8 cellular contexts compared by ENCODE assay signal in the genomic region with DNA sequence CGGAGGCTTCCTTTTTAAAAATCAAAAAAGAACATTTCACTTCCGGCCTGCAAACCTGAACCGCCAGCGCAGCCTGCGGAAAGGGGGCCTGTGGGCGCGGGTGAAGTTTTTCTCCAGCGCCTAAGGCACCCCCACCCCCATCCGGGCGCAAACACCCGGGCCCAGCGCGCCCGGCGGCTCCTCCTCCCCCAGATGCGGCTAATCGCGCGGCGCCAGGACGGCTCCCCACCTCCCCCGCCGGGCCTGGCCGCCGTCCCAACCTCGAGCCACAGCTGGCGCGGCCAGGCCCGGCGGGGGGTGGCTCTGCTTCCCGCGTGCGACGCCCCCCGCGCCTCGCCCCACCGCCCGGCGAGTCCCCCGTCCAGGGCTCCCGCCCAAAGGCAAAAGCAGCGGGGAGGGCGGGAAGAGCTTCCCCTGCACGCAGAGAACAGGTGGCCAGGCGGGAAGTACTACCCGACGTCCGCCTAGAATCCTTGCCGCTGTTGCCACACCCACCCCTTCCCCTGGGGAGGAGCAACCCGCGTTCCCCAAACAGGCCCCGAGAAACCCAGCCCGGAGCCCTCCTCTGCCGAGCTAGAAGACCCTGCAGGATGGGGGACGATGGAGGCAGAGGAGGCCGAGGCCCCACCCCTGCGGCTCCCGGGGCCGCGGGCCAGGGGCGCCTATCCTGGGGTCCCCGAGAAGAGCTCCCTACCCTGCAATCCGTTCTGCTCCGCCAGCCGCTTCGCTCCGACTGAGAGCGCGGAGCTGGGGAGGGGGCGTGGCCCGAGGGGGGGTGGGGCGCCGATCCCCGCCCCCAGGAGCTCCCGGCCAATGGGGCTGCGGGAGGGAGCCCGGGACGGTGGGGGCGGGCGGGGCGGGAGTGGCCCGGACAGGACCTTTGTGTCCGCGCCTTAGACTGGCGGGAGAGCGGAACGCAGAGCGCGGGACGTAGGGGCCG. TPM values are rescaled to one million over a fixed set of nuclear protein-coding genes. Genes with fewer than 3 reads are reported as not detected.
DNase-seq lines count a peak whose midpoint lies in the region; TF ChIP-seq lines count a peak whose summit lies in the region.

A gene (minus strand): TSS at position 735 of the 940 bp plus-strand sequence. CDS start 9,678 bp downstream, outside the sequence.

- H3K9me3 ChIP-seq in ES-I3 (ENCODE audit: control insufficient read depth, insufficient read depth, low read length), result no peaks in the 10 kb centered on the region
- H3K9me3 ChIP-seq in HAP-1, result no peaks in the 10 kb centered on the region
- H3K9me3 ChIP-seq in MM.1S (replicated peaks; ENCODE audit: insufficient read depth, low read length), result no peaks in the 10 kb centered on the region
- H3K9me3 ChIP-seq in neuron (ENCODE audit: low read length), result no peaks in the 10 kb centered on the region

- H3K4me3 ChIP-seq in HAP-1 (peak within 1 kb of the TSS; percentile 86), MM.1S (ENCODE audit: low read length) (peak within 1 kb of the TSS; percentile 73), foreskin fibroblast (ENCODE audit: low read depth in 1 of 2, low read length in 2 of 2) (peak within 1 kb of the TSS; percentile 68 to 89), neuron (ENCODE audit: low read length) (peak within 1 kb of the TSS; percentile 91)

- H3K4me1 ChIP-seq in ES-I3 (ENCODE audit: insufficient read depth, low read length) (peaks cover 30% of the 10 kb centered on the region), HAP-1 (peaks cover 27% of the 10 kb centered on the region), MM.1S (ENCODE audit: low read length) (no peaks in the 10 kb centered on the region; the same call in 1 of the 2 replicates), neuron (ENCODE audit: insufficient read depth, low read length) (peaks cover 41% of the 10 kb centered on the region)

- H3F3A ChIP-seq in MM.1S (ENCODE audit: insufficient read depth, low read length), result peaks cover 7% of the 10 kb centered on the region; the same call in 1 of the 2 replicates

- DNase-seq in HAP-1 (ENCODE audit: low spot score in 2 of 2) (peak; percentile 87 to 94), MM.1S (peak; percentile 95), SHP77 treated with DMSO at 0.1 percent for 48 hours (lab: John Stamatoyannopoulos, UW) (peak; percentile 43), activated gamma-delta T cell treated with Interleukin-2 at 50 U/mL for 16 hours (peak; percentile 82), foreskin fibroblast (peak; percentile 88 to 95)

- H4K20me1 ChIP-seq in MM.1S (ENCODE audit: insufficient read depth, low read length), result peaks cover under 1% of the 10 kb centered on the region; the same call in 1 of the 2 replicates

- H3K36me3 ChIP-seq in ES-I3 (ENCODE audit: insufficient read depth, low read length), result no peaks in the 10 kb centered on the region
- peaks cover 7% of the 10 kb centered on the region for H3K36me3 ChIP-seq in HAP-1 (replicated peaks)
- no peaks in the 10 kb centered on the region for H3K36me3 ChIP-seq in MM.1S (replicated peaks; ENCODE audit: insufficient read depth, low read length)
- H3K36me3 ChIP-seq in neuron (ENCODE audit: insufficient read depth, low read length), result peaks cover 11% of the 10 kb centered on the region

- in situ Hi-C loops in HAP-1 (cut with MboI; ENCODE audit: low sequenced_read_pairs), result no loop called here

- no peaks in the 10 kb centered on the region for H3K9me2 ChIP-seq in MM.1S (replicated peaks; ENCODE audit: insufficient read depth, low read length)

- TF ChIP-seq CTCF in MM.1S (IDR thresholded peaks at IDR 0.05; ENCODE audit: low read length) (no peak), foreskin fibroblast (IDR thresholded peaks at IDR 0.05; ENCODE audit: low read depth, low read length) (no peak), subcutaneous adipose tissue (IDR thresholded peaks at IDR 0.05; ENCODE audit: low read depth) (no peak)

- peaks cover 47% of the 10 kb centered on the region for H3K79me2 ChIP-seq in MM.1S (ENCODE audit: low read length)

- H3K9ac ChIP-seq in ES-I3 (ENCODE audit: low read depth, low read length) (peak within 1 kb of the TSS; percentile 95), MM.1S (ENCODE audit: low read length) (peak within 1 kb of the TSS; percentile 80)

- H3K27ac ChIP-seq in MM.1S (ENCODE audit: low read length), result peak within 1 kb of the TSS; percentile 78

- H2AFZ ChIP-seq in MM.1S (ENCODE audit: low read length) (peak within 1 kb of the TSS; percentile 89), neuron (ENCODE audit: low read depth, low read length) (peak within 1 kb of the TSS; percentile 82)

- no peaks in the 10 kb centered on the region for H3K27me3 ChIP-seq in HAP-1 (ENCODE audit: low read depth)
- no peaks in the 10 kb centered on the region for H3K27me3 ChIP-seq in MM.1S (replicated peaks; ENCODE audit: insufficient read depth, low read length)
- H3K27me3 ChIP-seq in neuron (ENCODE audit: insufficient read depth, low read length), result no peaks in the 10 kb centered on the region

- peak within 1 kb of the TSS; percentile 92 for H3K4me2 ChIP-seq in MM.1S (ENCODE audit: low read depth, low read length)

RNA-seq across cellular contexts. Expression of the gene that starts here (rescaled TPM):
- total RNA-seq in subcutaneous adipose tissue, result 10 to 100 TPM; 47.3 to 75.6 (median 63.8) TPM

Comparison
In these comparisons a context has a peak if more than half of its experiments do, and no peak if none do; other contexts are left out.
1. Peak in every context shown above with its lines: DNase-seq, H3K4me3 ChIP-seq and H3K27ac ChIP-seq.
2. DNase-seq: peak in every context shown above with its lines; median percentile 95 in MM.1S; 92 in foreskin fibroblast; 90 in HAP-1; 82 in activated gamma-delta T cell treated with Interleukin-2 at 50 U/mL for 16 hours; 43 in SHP77 treated with DMSO at 0.1 percent for 48 hours.